Comparison of ENCODE assay signal across 10 cellular contexts in the genomic region with DNA sequence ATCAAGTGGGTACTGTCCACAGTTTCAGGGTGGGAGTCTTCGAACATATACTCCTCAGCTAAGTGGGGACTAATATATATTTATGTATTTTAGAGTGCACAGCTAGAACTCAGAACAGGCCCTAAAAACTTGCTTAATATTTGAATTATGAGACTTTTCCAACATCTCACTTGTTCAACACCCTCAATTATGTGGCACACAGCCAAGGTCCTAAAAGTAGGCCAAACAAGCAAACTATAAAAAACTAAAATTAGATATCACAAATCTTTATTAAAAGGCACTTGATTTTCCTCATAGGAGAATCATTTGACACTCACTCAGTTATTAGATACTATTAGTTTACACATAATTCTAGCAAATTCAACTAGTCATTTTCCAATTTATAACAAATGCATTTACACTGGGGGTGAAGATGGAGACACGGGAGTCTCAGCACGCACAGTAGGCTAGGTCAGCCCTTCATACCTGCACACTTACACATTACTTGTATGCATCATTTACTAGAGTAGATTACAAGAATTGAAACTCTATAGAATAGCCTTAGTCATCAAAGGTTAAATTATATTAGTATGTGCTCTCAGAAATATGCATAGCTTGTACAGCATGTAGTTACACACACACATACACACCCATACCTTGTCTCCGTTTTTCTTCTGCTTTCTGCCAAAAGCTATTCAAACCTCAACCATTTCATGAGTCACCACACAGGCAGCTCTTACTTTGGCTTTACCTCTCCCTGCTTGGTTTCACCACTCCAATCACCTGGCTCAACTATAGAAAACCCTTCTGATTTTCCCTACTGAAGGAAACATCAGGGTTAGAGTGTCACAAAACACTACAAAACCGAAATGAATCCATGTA.
DNase-seq lines count a peak whose midpoint lies in the region; ATAC-seq and TF ChIP-seq lines count a peak whose summit lies in the region.
"Had no signal": no experiment of that assay in that cellular context is flagged by ENCODE, and none has a peak within 500 bp of the region (broad histone marks: within the 10 kb centered on the region; RNA-seq: fewer than 3 reads in every experiment).

No MANE protein-coding gene starts in this region.

- DNase-seq in H4 (ENCODE audit: low spot score) (peak; percentile 78), OCI-M1 (lab: John Stamatoyannopoulos, UW) (peak; percentile 29), fibroblast of pulmonary artery (ENCODE audit: low read depth) (peak; percentile 54), G401 (ENCODE audit: low spot score) (no peak)
- DNase-seq in stimulated activated naive CD8-positive, alpha-beta T cell treated with anti-CD3 and anti-CD28 coated beads, Interleukin-15, Interleukin-2, amounts not matched to agents 100 U/mL and 50 U/mL, for 24 hours, result no peak
- DNase-seq: activated CD4-positive, alpha-beta T cell treated with anti-CD3 and anti-CD28 coated beads, Interleukin-2, amount 50 U/mL, for 4 hours; stimulated activated CD4-positive, alpha-beta T cell treated with anti-CD3 and anti-CD28 coated beads, Interleukin-12 subunit alpha, Interleukin-12 subunit beta, amount 100 ng/mL, for 4 hours had no signal

- TF ChIP-seq CTCF in fibroblast of pulmonary artery (IDR thresholded peaks at IDR 0.05; ENCODE audit: low read length, missing control alignments), result no peak

- peak; percentile 43 for ATAC-seq in stimulated activated naive CD8-positive, alpha-beta T cell treated with anti-CD3 and anti-CD28 coated beads, Interleukin-15, Interleukin-2, amounts not matched to agents 100 U/mL and 50 U/mL, for 24 hours
- ATAC-seq in GM21447 (IDR thresholded peaks at IDR 0.05; ENCODE audit: unreplicated experiment) (no peak), GM18519 (IDR thresholded peaks at IDR 0.05; ENCODE audit: low FRiP score, unreplicated experiment) (no peak)
- ATAC-seq: left lobe of liver had no signal

- in situ Hi-C loops in G401 (cut with HindIII; ENCODE audit: low sequenced_read_pairs), result no loop called here

- no peak overlapping the region for H3K4me3 ChIP-seq in fibroblast of pulmonary artery (replicated peaks; ENCODE audit: low read depth, low read length)

Comparison
In these comparisons a context has a peak if more than half of its experiments do, and no peak if none do; other contexts are left out.
1. DNase-seq: peak in H4 (single experiment), OCI-M1 (single experiment) and fibroblast of pulmonary artery (single experiment); none in stimulated activated naive CD8-positive, alpha-beta T cell treated with anti-CD3 and anti-CD28 coated beads, Interleukin-15, Interleukin-2, amounts not matched to agents 100 U/mL and 50 U/mL, for 24 hours (single experiment) and G401 (single experiment).